Comparison of ENCODE assay signal across 28 cellular contexts in the genomic region with DNA sequence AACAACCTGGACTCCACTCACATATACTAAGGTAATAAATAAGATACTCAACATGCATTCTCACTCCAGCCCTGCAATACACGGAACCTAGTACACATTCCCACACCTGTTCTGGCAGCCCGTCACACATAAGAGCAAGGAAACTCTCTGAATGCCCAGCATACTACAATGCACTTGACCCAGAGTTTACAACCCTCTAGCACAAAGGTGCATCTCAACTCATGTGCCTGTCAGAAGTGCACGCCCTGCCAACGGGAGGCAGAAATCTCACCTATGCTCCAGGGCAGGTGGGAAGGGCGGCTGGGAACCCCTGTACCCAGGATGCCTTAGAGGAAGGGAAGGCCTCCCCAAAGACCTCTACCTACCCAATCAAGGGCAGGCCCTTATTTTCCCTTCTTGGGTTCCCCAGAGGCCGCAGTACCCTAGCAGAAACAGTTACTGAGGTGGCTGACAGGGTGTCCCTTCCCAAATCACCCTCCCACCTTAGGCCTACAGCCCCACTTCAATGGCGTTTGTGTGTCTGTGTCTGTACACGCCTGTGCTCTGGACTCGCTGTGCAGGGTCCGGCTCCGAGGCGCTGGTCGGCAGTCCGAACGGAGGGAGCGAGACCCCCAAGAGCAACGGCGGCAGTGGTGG. TPM values are rescaled to one million over a fixed set of nuclear protein-coding genes. Genes with fewer than 3 reads are reported as not detected.
DNase-seq lines count a peak whose midpoint lies in the region; TF ChIP-seq lines count a peak whose summit lies in the region.
"Had no signal": no experiment of that assay in that cellular context is flagged by ENCODE, and none has a peak within 500 bp of the region (broad histone marks: within the 10 kb centered on the region; RNA-seq: fewer than 3 reads in every experiment).

No MANE protein-coding gene starts in this region.

- H3K27me3 ChIP-seq in H7 (ENCODE audit: control insufficient read depth, insufficient read depth, low read length) (peaks cover 100% of the 10 kb centered on the region), neuronal stem cell (ENCODE audit: control insufficient read depth in 3 of 3, insufficient read depth in 3 of 3, low read depth in 1 of 3, low read length in 3 of 3) (peaks cover 81 to 100% (median 100%) of the 10 kb centered on the region in 3 experiments)

- peaks cover 51% of the 10 kb centered on the region for H3K27me3 Mint-ChIP-seq in endothelial cell (ENCODE audit: unreplicated experiment)

- peak overlapping the region; percentile 49 for H2AFZ ChIP-seq in neuronal stem cell (ENCODE audit: low read length)

- H3K36me3 ChIP-seq in H7 (replicated peaks; ENCODE audit: control insufficient read depth, insufficient read depth, low read length) (no peaks in the 10 kb centered on the region), neuronal stem cell (replicated peaks in 1 of 2; ENCODE audit: control insufficient read depth in 2 of 2, insufficient read depth in 2 of 2, low read length in 2 of 2) (no peaks in the 10 kb centered on the region)
- H3K36me3 ChIP-seq: adrenal gland, BE2C, esophagus squamous epithelium, ovary, sigmoid colon, tibial artery had no signal

- in situ Hi-C loops in G401 (cut with HindIII; ENCODE audit: low sequenced_read_pairs): no loop called here

- H3K4me2 ChIP-seq in neuronal stem cell (ENCODE audit: insufficient read depth, low read length, poor library complexity, severe bottlenecking): no peak overlapping the region

- no CpG with 5 or more reads among the region's 18 CpGs for WGBS in neuronal stem cell (ENCODE audit: extremely low coverage in 2 of 2, insufficient read length in 2 of 2, insufficient replicate concordance in 1 of 2), 2 donors

- H3K79me1 ChIP-seq in neuronal stem cell (ENCODE audit: low read depth, low read length): no peaks in the 10 kb centered on the region

- no peak overlapping the region for H4K8ac ChIP-seq in neuronal stem cell (ENCODE audit: low read depth, low read length)

- H2BK12ac ChIP-seq in neuronal stem cell (ENCODE audit: low read length): no peak overlapping the region

- peaks cover 3 to 14% of the 10 kb centered on the region in 2 donors for H3K4me1 ChIP-seq in neuronal stem cell (ENCODE audit: control insufficient read depth in 2 of 2, insufficient read depth in 1 of 2, low read depth in 1 of 2, low read length in 2 of 2)
- H3K4me1 ChIP-seq: BE2C, Caco-2 had no signal

- H3K18ac ChIP-seq in neuronal stem cell (ENCODE audit: low read length): peak overlapping the region; percentile 45

- no peak overlapping the region for H3K27ac Mint-ChIP-seq in endothelial cell (ENCODE audit: unreplicated experiment)
- H3K27ac Mint-ChIP-seq: activated CD4-positive, alpha-beta memory T cell treated with anti-CD3 and anti-CD28 coated beads for 36 hours had no signal

- H2BK5ac ChIP-seq in neuronal stem cell (ENCODE audit: low read length): no peak overlapping the region

- peak overlapping the region; percentile 26 for H2AK5ac ChIP-seq in neuronal stem cell (ENCODE audit: low read depth, low read length)

- no peak overlapping the region for H3K14ac ChIP-seq in neuronal stem cell (ENCODE audit: low read length)

- no peak overlapping the region for H2BK15ac ChIP-seq in neuronal stem cell (ENCODE audit: low read length)

- H3K4ac ChIP-seq in neuronal stem cell (ENCODE audit: low read length): no peak overlapping the region

- H4K91ac ChIP-seq in neuronal stem cell (ENCODE audit: low read depth, low read length, poor library complexity): no peak overlapping the region

- H3K9ac ChIP-seq in neuronal stem cell (ENCODE audit: low read depth, low read length, poor library complexity): peak overlapping the region; percentile 45

- no peak overlapping the region for H3K27ac ChIP-seq in neuronal stem cell (replicated peaks; ENCODE audit: low read length)
- H3K27ac ChIP-seq: 22Rv1, adrenal gland, esophagus squamous epithelium, ovary, sigmoid colon, tibial artery had no signal

- H3K9me3 Mint-ChIP-seq in endothelial cell (ENCODE audit: unreplicated experiment): peaks cover 4% of the 10 kb centered on the region
- H3K9me3 Mint-ChIP-seq: activated CD4-positive, alpha-beta memory T cell treated with anti-CD3 and anti-CD28 coated beads for 36 hours had no signal

- peaks cover 11% of the 10 kb centered on the region for H3K4me1 Mint-ChIP-seq in endothelial cell (ENCODE audit: unreplicated experiment)

- peak overlapping the region; percentile 5 for H3K4me3 Mint-ChIP-seq in endothelial cell (ENCODE audit: unreplicated experiment)
- H3K4me3 Mint-ChIP-seq: activated CD4-positive, alpha-beta memory T cell treated with anti-CD3 and anti-CD28 coated beads for 36 hours had no signal

- no peak overlapping the region for H3K23ac ChIP-seq in neuronal stem cell (ENCODE audit: low read depth, low read length, poor library complexity)

- no peak overlapping the region for H2BK120ac ChIP-seq in neuronal stem cell (ENCODE audit: low read depth, low read length)

- H3K4me3 ChIP-seq in H7 (ENCODE audit: insufficient read depth, low read depth, low read length) (no peak overlapping the region), neuronal stem cell (ENCODE audit: low read length in 2 of 2) (no peak overlapping the region)
- H3K4me3 ChIP-seq: adrenal gland, ovary had no signal

- DNase-seq in NCI-H748 (lab: John Stamatoyannopoulos, UW; ENCODE audit: unreplicated experiment) (peak; percentile 17), NCI-H748 treated with DMSO at 0.1 percent for 48 hours (lab: John Stamatoyannopoulos, UW) (no peak), H7 (peak; percentile 55), endothelial cell (ENCODE audit: low spot score) (no peak), neuronal stem cell (ENCODE audit: low spot score) (no peak), G401 (ENCODE audit: low spot score) (no peak), amniotic stem cell (lab: John Stamatoyannopoulos, UW) (no peak)
- DNase-seq in stimulated activated CD8-positive, alpha-beta memory T cell treated with anti-CD3 and anti-CD28 coated beads, Interleukin-4, amount 100 ng/mL, for 48 hours: no peak
- DNase-seq: activated CD4-positive, alpha-beta memory T cell treated with anti-CD3 and anti-CD28 coated beads for 36 hours; adrenal gland; BE2C; Caco-2; esophagus squamous epithelium; NCI-H1092; NCI-H2081; OCI-M1; ovary; SHP77; sigmoid colon; stimulated activated naive CD4-positive, alpha-beta T cell treated with Interleukin-2 at 50 U/mL for 16 hours; tibial artery had no signal

- H3K9me3 ChIP-seq in neuronal stem cell (replicated peaks in 1 of 2; ENCODE audit: control insufficient read depth in 2 of 2, insufficient read depth in 1 of 2, low read depth in 1 of 2, low read length in 2 of 2): peaks cover 3 to 7% of the 10 kb centered on the region in 2 donors
- H3K9me3 ChIP-seq: adrenal gland, BE2C, Caco-2, esophagus squamous epithelium, ovary, sigmoid colon, tibial artery had no signal

- TF ChIP-seq CTCF in endothelial cell (IDR thresholded peaks at IDR 0.05; ENCODE audit: unreplicated experiment): no peak

- peaks cover 3% of the 10 kb centered on the region for H3K36me3 Mint-ChIP-seq in endothelial cell (ENCODE audit: low read depth, unreplicated experiment)

RNA-seq across cellular contexts. Expression of gene EVX1, which starts 2.0 kb away (rescaled TPM):
- not detected in 2 replicates for total RNA-seq in H7 (2014; rRNA removed; shearing (Covaris generic))
- total RNA-seq in endothelial cell (ENCODE audit: unreplicated experiment): 0.51 TPM
- polyA plus RNA-seq in neuronal stem cell (2013, experiment 1 of 2): not detected
- not detected for polyA plus RNA-seq in neuronal stem cell (2013, experiment 2 of 2)
- total RNA-seq in G401 (2014; rRNA removed; shearing (Covaris generic)): not detected in 2 replicates
- total RNA-seq: activated CD4-positive, alpha-beta memory T cell treated with anti-CD3 and anti-CD28 coated beads for 36 hours; Caco-2; cardiac septum; esophagus squamous epithelium; glomerular endothelial cell; H4; HT1080; left lobe of liver; LHCN-M2; ovary; sigmoid colon had no signal
- polyA plus RNA-seq: ovary had no signal

RNA-seq across cellular contexts. Expression of gene HOXA13, which starts 44.7 kb away (rescaled TPM):
- total RNA-seq in H7 (2014; rRNA removed; shearing (Covaris generic)): not detected in 2 replicates
- not detected for total RNA-seq in endothelial cell (ENCODE audit: unreplicated experiment)
- not detected for polyA plus RNA-seq in neuronal stem cell (2013, experiment 1 of 2)
- not detected for polyA plus RNA-seq in neuronal stem cell (2013, experiment 2 of 2)
- 0.37 TPM in 1 of 2 replicates, not detected in the other for total RNA-seq in G401 (2014; rRNA removed; shearing (Covaris generic))
- total RNA-seq: activated CD4-positive, alpha-beta memory T cell treated with anti-CD3 and anti-CD28 coated beads for 36 hours; cardiac septum; esophagus squamous epithelium; glomerular endothelial cell; ovary had no signal

RNA-seq across cellular contexts. Expression of gene HOXA11, which starts 59.6 kb away (rescaled TPM):
- total RNA-seq in H7 (2014; rRNA removed; shearing (Covaris generic)): not detected in 2 replicates
- not detected for total RNA-seq in endothelial cell (ENCODE audit: unreplicated experiment)
- polyA plus RNA-seq in neuronal stem cell (2013, experiment 1 of 2): not detected
- polyA plus RNA-seq in neuronal stem cell (2013, experiment 2 of 2): not detected
- 9.3 and 11.6 TPM in 2 replicates for total RNA-seq in G401 (2014; rRNA removed; shearing (Covaris generic))
- total RNA-seq: activated CD4-positive, alpha-beta memory T cell treated with anti-CD3 and anti-CD28 coated beads for 36 hours; cardiac septum; esophagus squamous epithelium; HT1080; left lobe of liver had no signal

Comparison
In these comparisons a context has a peak if more than half of its experiments do, and no peak if none do; other contexts are left out.
1. DNase-seq: peak in NCI-H748 (single experiment) and H7 (single experiment); none in NCI-H748 treated with DMSO at 0.1 percent for 48 hours (single experiment), endothelial cell (single experiment), neuronal stem cell (single experiment), stimulated activated CD8-positive, alpha-beta memory T cell treated with anti-CD3 and anti-CD28 coated beads, Interleukin-4, amount 100 ng/mL, for 48 hours (single experiment), G401 (single experiment) and amniotic stem cell (single experiment).
2. RNA of gene HOXA11, which starts 59.6 kb away (total RNA-seq): 9.3 to 11.6 TPM in G401; not detected in H7 and not detected in endothelial cell (single experiment); every median in the first group is over 10 times any median in the second.